In genomic region chr2:143163499-143163898, GRCh38 we compare ENCODE assay signal across 35 cellular contexts. TPM values are rescaled to one million over a fixed set of nuclear protein-coding genes. Genes with fewer than 3 reads are reported as not detected.
"Had no signal": no experiment of that assay in that cellular context is flagged by ENCODE, and none has a peak within 500 bp of the region (broad histone marks: within the 10 kb centered on the region; RNA-seq: fewer than 3 reads in every experiment).

No MANE protein-coding gene starts in this region.

- H3K27me3 Mint-ChIP-seq: activated CD4-positive, alpha-beta memory T cell treated with anti-CD3 and anti-CD28 coated beads, Interleukin-2, amount 10 ng/mL, durations not matched to agents 7 days and 5 days; activated CD4-positive, alpha-beta T cell treated with anti-CD3 and anti-CD28 coated beads, Interleukin-2, amount 10 ng/mL, durations not matched to agents 7 days and 5 days; activated naive CD8-positive, alpha-beta T cell treated with anti-CD3 and anti-CD28 coated beads, Interleukin-2, amount 10 ng/mL, durations not matched to agents 7 days and 5 days; activated T-cell treated with anti-CD3 and anti-CD28 coated beads, Interleukin-2, amount 50 U/mL, for 24 hours; T-cell had no signal

- ATAC-seq: activated T-cell treated with anti-CD3 and anti-CD28 coated beads, Interleukin-2, amount 50 U/mL, for 72 hours; gastroesophageal sphincter; heart right ventricle; T-cell had no signal

- H3K36me3 Mint-ChIP-seq: brain had no signal

- H3K9me3 ChIP-seq: ascending aorta, breast epithelium, colonic mucosa, esophagus squamous epithelium, gastroesophageal sphincter, heart right ventricle had no signal

- H3K4me1 ChIP-seq: ascending aorta, breast epithelium, colonic mucosa, esophagus squamous epithelium had no signal

- H3K27ac Mint-ChIP-seq: activated CD4-positive, alpha-beta memory T cell treated with anti-CD3 and anti-CD28 coated beads, Interleukin-2, amount 10 ng/mL, durations not matched to agents 7 days and 5 days; activated CD4-positive, alpha-beta T cell treated with anti-CD3 and anti-CD28 coated beads, Interleukin-2, amount 10 ng/mL, durations not matched to agents 7 days and 5 days; activated naive CD8-positive, alpha-beta T cell treated with anti-CD3 and anti-CD28 coated beads, Interleukin-2, amount 10 ng/mL, durations not matched to agents 7 days and 5 days; activated T-cell treated with anti-CD3 and anti-CD28 coated beads, Interleukin-2, amount 50 U/mL, for 24 hours; T-helper 1 cell treated with Interleukin-12 subunit alpha and Interleukin-12 subunit beta and Interleukin-4 antibody, amounts not matched to agents 30 μg/mL and 1 μg/mL, for 36 hours; T-helper 2 cell treated with Interferon-gamma antibody and Interleukin-4, amounts not matched to agents 5 μg/mL and 100 μg/mL, for 36 hours had no signal

- DNase-seq: activated CD4-positive, alpha-beta memory T cell treated with anti-CD3 and anti-CD28 coated beads, Interleukin-2, amount 10 ng/mL, durations not matched to agents 7 days and 5 days; activated CD4-positive, alpha-beta T cell treated with anti-CD3 and anti-CD28 coated beads for 1 hour; activated CD4-positive, alpha-beta T cell treated with anti-CD3 and anti-CD28 coated beads for 4 hours; activated CD4-positive, alpha-beta T cell treated with anti-CD3 and anti-CD28 coated beads, Interleukin-2, amount 10 ng/mL, durations not matched to agents 7 days and 5 days; activated CD4-positive, alpha-beta T cell treated with anti-CD3 and anti-CD28 coated beads, Interleukin-2, amount 50 U/mL, for 4 hours; activated CD4-positive, CD25-positive, alpha-beta regulatory T cell; activated CD8-positive, alpha-beta memory T cell treated with anti-CD3 and anti-CD28 coated beads, Interleukin-2, amount 50 U/mL, for 48 hours; activated effector memory CD4-positive, alpha-beta T cell treated with Interleukin-2 at 50 U/mL for 16 hours; activated gamma-delta T cell treated with Interleukin-2 at 50 U/mL for 16 hours; activated naive CD4-positive, alpha-beta T cell treated with anti-CD3 and anti-CD28 coated beads, Interleukin-2, amount 50 U/mL, for 16 hours; activated naive CD4-positive, alpha-beta T cell treated with Interleukin-2 at 50 U/mL for 16 hours; activated naive CD8-positive, alpha-beta T cell treated with anti-CD3 and anti-CD28 coated beads, Interleukin-2, amount 10 ng/mL, durations not matched to agents 7 days and 5 days; activated T-cell treated with anti-CD3 and anti-CD28 coated beads for 4 hours; activated T-cell treated with anti-CD3 and anti-CD28 coated beads, Interleukin-2, amount 50 U/mL, for 24 hours; activated T-cell treated with anti-CD3 and anti-CD28 coated beads, Interleukin-2, amount 50 U/mL, for 72 hours; central memory CD4-positive, alpha-beta T cell; cerebellar nuclear complex; colonic mucosa; effector CD8-positive, alpha-beta T cell; esophagus squamous epithelium; foreskin melanocyte; heart right ventricle; T-cell; T1000 had no signal

- H3K4me3 ChIP-seq: ascending aorta, breast epithelium, cardiac muscle cell, colonic mucosa, esophagus squamous epithelium, gastroesophageal sphincter, heart right ventricle had no signal

- H3K27ac ChIP-seq: ascending aorta, breast epithelium, cardiac muscle cell, colonic mucosa, epithelial cell of prostate, esophagus squamous epithelium, gastroesophageal sphincter had no signal

- H3K4me3 Mint-ChIP-seq: activated CD4-positive, alpha-beta memory T cell treated with anti-CD3 and anti-CD28 coated beads, Interleukin-2, amount 10 ng/mL, durations not matched to agents 7 days and 5 days; activated CD4-positive, alpha-beta T cell treated with anti-CD3 and anti-CD28 coated beads, Interleukin-2, amount 10 ng/mL, durations not matched to agents 7 days and 5 days; activated naive CD8-positive, alpha-beta T cell treated with anti-CD3 and anti-CD28 coated beads, Interleukin-2, amount 10 ng/mL, durations not matched to agents 7 days and 5 days; activated T-cell treated with anti-CD3 and anti-CD28 coated beads, Interleukin-2, amount 50 U/mL, for 24 hours; activated T-cell treated with anti-CD3 and anti-CD28 coated beads, Interleukin-2, amount 50 U/mL, for 72 hours; brain; T-cell; T-helper 1 cell treated with Interleukin-12 subunit alpha and Interleukin-12 subunit beta and Interleukin-4 antibody, amounts not matched to agents 30 μg/mL and 1 μg/mL, for 36 hours; T-helper 2 cell treated with Interferon-gamma antibody and Interleukin-4, amounts not matched to agents 5 μg/mL and 100 μg/mL, for 36 hours had no signal

- H3K9me3 Mint-ChIP-seq: activated CD4-positive, alpha-beta memory T cell treated with anti-CD3 and anti-CD28 coated beads, Interleukin-2, amount 10 ng/mL, durations not matched to agents 7 days and 5 days; activated CD4-positive, alpha-beta T cell treated with anti-CD3 and anti-CD28 coated beads, Interleukin-2, amount 10 ng/mL, durations not matched to agents 7 days and 5 days; activated naive CD8-positive, alpha-beta T cell treated with anti-CD3 and anti-CD28 coated beads, Interleukin-2, amount 10 ng/mL, durations not matched to agents 7 days and 5 days; activated T-cell treated with anti-CD3 and anti-CD28 coated beads, Interleukin-2, amount 50 U/mL, for 24 hours; activated T-cell treated with anti-CD3 and anti-CD28 coated beads, Interleukin-2, amount 50 U/mL, for 72 hours; brain; T-cell; T-helper 1 cell treated with Interleukin-12 subunit alpha and Interleukin-12 subunit beta and Interleukin-4 antibody, amounts not matched to agents 30 μg/mL and 1 μg/mL, for 36 hours; T-helper 2 cell treated with Interferon-gamma antibody and Interleukin-4, amounts not matched to agents 5 μg/mL and 100 μg/mL, for 36 hours had no signal

- H3K27me3 ChIP-seq: ascending aorta, breast epithelium, cardiac muscle cell, colonic mucosa, esophagus squamous epithelium, gastroesophageal sphincter, heart right ventricle had no signal

RNA-seq across cellular contexts. Expression of gene ARHGAP15, which starts 34.3 kb away (rescaled TPM):
- total RNA-seq: cardiac muscle cell, endothelial cell of umbilical vein, fibroblast of lung, glomerular endothelial cell had no signal
- polyA plus RNA-seq: cardiac muscle cell, endothelial cell of umbilical vein had no signal
